20 cellular contexts compared by ENCODE assay signal in the genomic region with DNA sequence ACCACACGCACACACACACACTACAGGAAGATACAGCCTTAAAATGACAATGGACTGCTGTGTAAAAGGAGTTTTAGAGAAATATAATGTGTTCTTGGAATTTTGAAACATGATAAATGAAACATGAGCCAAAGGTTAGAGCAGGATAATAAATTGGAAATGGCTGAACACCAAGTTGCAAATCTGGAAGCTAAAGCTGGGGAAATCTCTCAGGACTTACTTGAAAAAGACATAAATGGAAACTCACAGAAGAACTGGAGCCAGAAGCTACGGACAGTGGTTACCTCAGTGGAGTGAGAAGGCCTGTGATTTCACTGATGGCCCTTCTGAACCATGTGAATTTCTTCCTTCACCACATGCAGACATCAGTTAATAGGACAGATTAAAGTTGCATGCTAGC.
"Had no signal": no experiment of that assay in that cellular context is flagged by ENCODE, and none has a peak within 500 bp of the region (broad histone marks: within the 10 kb centered on the region; RNA-seq: fewer than 3 reads in every experiment).

No MANE protein-coding gene starts in this region.

- H3K27me3 ChIP-seq: heart left ventricle, thyroid gland, upper lobe of right lung had no signal

- H3K4me3 ChIP-seq: coronary artery, heart left ventricle, thyroid gland, upper lobe of right lung had no signal

- H3K27ac ChIP-seq: coronary artery, heart left ventricle, thyroid gland had no signal

- H3K4me1 ChIP-seq: heart left ventricle had no signal

- H3K36me3 ChIP-seq: heart left ventricle, thyroid gland, upper lobe of right lung had no signal

- H3K9me3 ChIP-seq: heart left ventricle, thyroid gland, upper lobe of right lung had no signal

- ATAC-seq: activated T-helper 17 cell treated with anti-CD3 and anti-CD28 coated beads, Interleukin-2, amount 50 U/mL, for 72 hours; stimulated activated naive CD8-positive, alpha-beta T cell treated with anti-CD3 and anti-CD28 coated beads, Interleukin-15, Interleukin-2, amounts not matched to agents 100 U/mL and 50 U/mL, for 24 hours had no signal

- DNase-seq: activated CD4-positive, alpha-beta T cell treated with anti-CD3 and anti-CD28 coated beads for 1 hour; activated CD4-positive, alpha-beta T cell treated with anti-CD3 and anti-CD28 coated beads, Interleukin-2, amount 50 U/mL, for 4 hours; activated CD8-positive, alpha-beta memory T cell treated with anti-CD3 and anti-CD28 coated beads for 24 hours; activated CD8-positive, alpha-beta memory T cell treated with anti-CD3 and anti-CD28 coated beads, Interleukin-2, amount 50 U/mL, for 4 hours; activated T-cell treated with anti-CD3 and anti-CD28 coated beads, Interleukin-2, amount 50 U/mL, for 24 hours; cerebellar nuclear complex; erythroblast; heart left ventricle; left ventricle myocardium superior; midbrain; nucleus accumbens; retina; stimulated activated CD4-positive, alpha-beta T cell treated with anti-CD3 and anti-CD28 coated beads, Interleukin-12 subunit alpha, Interleukin-12 subunit beta, amount 100 ng/mL, for 4 hours; stimulated activated CD4-positive, alpha-beta T cell treated with anti-CD3 and anti-CD28 coated beads, Interleukin-4, amount 100 ng/mL, for 4 hours; stimulated activated naive CD8-positive, alpha-beta T cell treated with anti-CD3 and anti-CD28 coated beads, Interleukin-15, Interleukin-2, amounts not matched to agents 100 U/mL and 50 U/mL, for 24 hours; T-helper 9 cell; thyroid gland; upper lobe of right lung had no signal
